In genomic region chr6:26552640-26553189, GRCh38 we compare ENCODE assay signal across 1 cellular context.
TF ChIP-seq lines count a peak whose summit lies in the region.

No MANE protein-coding gene starts in this region.

TF ChIP-seq in K562, 482 proteins besides CTCF, POLR2A, EP300 and RAD21 (continues in another document):
- TF ChIP-seq NFRKB (IDR thresholded peaks at IDR 0.05; ENCODE audit: low read depth) = no peak
- no peak for TF ChIP-seq SIRT6 (IDR thresholded peaks at IDR 0.05; ENCODE audit: low read depth, low read length)
- no peak for TF ChIP-seq E2F5 (CRISPR knock-in tag; IDR thresholded peaks at IDR 0.05)
- peak; percentile 62; the same call in 1 of the 2 replicates for TF ChIP-seq GATAD2A (IDR thresholded peaks at IDR 0.05)
- no peak for TF ChIP-seq SMARCA5 (IDR thresholded peaks at IDR 0.05)
- TF ChIP-seq SUPT5H (IDR thresholded peaks at IDR 0.05) = no peak
- no peak for TF ChIP-seq MEF2A (IDR thresholded peaks at IDR 0.05; ENCODE audit: control insufficient read depth, low read depth, low read length)
- no peak for TF ChIP-seq POLR3A (IDR thresholded peaks at IDR 0.05; ENCODE audit: borderline replicate concordance, extremely low read depth, insufficient read depth, insufficient read length)
- TF ChIP-seq RHOXF2B (CRISPR knock-in tag; conservative IDR thresholded peaks at IDR 0.05) = no peak
- TF ChIP-seq MCM7 (IDR thresholded peaks at IDR 0.05) = peak in 1 of 2 experiments; percentile 63; a peak in 1 of 4 replicates
- TF ChIP-seq ZBTB49 (CRISPR knock-in tag; IDR thresholded peaks at IDR 0.05; ENCODE audit: borderline replicate concordance) = no peak
- TF ChIP-seq RBBP5 (IDR thresholded peaks at IDR 0.05; ENCODE audit: borderline replicate concordance, insufficient read depth, low read length, poor library complexity, severe bottlenecking) = no peak
- TF ChIP-seq BCL6 (CRISPR knock-in tag; IDR thresholded peaks at IDR 0.05) = no peak
- no peak for TF ChIP-seq IFI16 (CRISPR knock-in tag; IDR thresholded peaks at IDR 0.05)
- TF ChIP-seq ZFX (CRISPR knock-in tag; IDR thresholded peaks at IDR 0.05) = no peak
- no peak for TF ChIP-seq LCOR (CRISPR knock-in tag; IDR thresholded peaks at IDR 0.05)
- no peak for TF ChIP-seq E2F4 (CRISPR knock-in tag; IDR thresholded peaks at IDR 0.05; ENCODE audit: low read depth)
- TF ChIP-seq CHCHD3 (CRISPR knock-in tag; IDR thresholded peaks at IDR 0.05) = no peak
- TF ChIP-seq ZBED1 (IDR thresholded peaks at IDR 0.05) = no peak
- peak; percentile 50; the same call in 1 of the 2 replicates for TF ChIP-seq ELF1 (tag; IDR thresholded peaks at IDR 0.05)
- TF ChIP-seq SMARCB1 (IDR thresholded peaks at IDR 0.05; ENCODE audit: insufficient read length, low read depth) = no peak
- no peak for TF ChIP-seq CREB1 (IDR thresholded peaks at IDR 0.05)
- no peak for TF ChIP-seq CREB1 (CRISPR knock-in tag; IDR thresholded peaks at IDR 0.05)
- TF ChIP-seq FOXA1 (IDR thresholded peaks at IDR 0.05; ENCODE audit: borderline replicate concordance) = no peak
- TF ChIP-seq BRF1 (IDR thresholded peaks at IDR 0.05; ENCODE audit: borderline replicate concordance, extremely low read depth, insufficient read length) = no peak
- no peak for TF ChIP-seq FOXK2 (conservative IDR thresholded peaks at IDR 0.05 in 1 of 2, IDR thresholded peaks at IDR 0.05 in 1 of 2; ENCODE audit: low read depth in 2 of 2)
- no peak for TF ChIP-seq PREB (CRISPR knock-in tag; IDR thresholded peaks at IDR 0.05)
- TF ChIP-seq SAP30 (IDR thresholded peaks at IDR 0.05; ENCODE audit: borderline replicate concordance, insufficient read depth, low read depth, low read length, poor library complexity, severe bottlenecking) = no peak
- no peak for TF ChIP-seq U2AF1 (optimal IDR thresholded peaks at IDR 0.05; ENCODE audit: low read depth, low read length)
- no peak for TF ChIP-seq NFIX (CRISPR knock-in tag; IDR thresholded peaks at IDR 0.05; ENCODE audit: low read depth)
- TF ChIP-seq ETV1 (tag; conservative IDR thresholded peaks at IDR 0.05; ENCODE audit: low read depth) = no peak
- no peak for TF ChIP-seq IRF1 (CRISPR knock-in tag; IDR thresholded peaks at IDR 0.05; ENCODE audit: borderline replicate concordance)
- TF ChIP-seq RBM39 (optimal IDR thresholded peaks at IDR 0.05; ENCODE audit: low read depth, low read length) = no peak
- peak; percentile 15 for TF ChIP-seq ARHGAP35 (IDR thresholded peaks at IDR 0.05; ENCODE audit: partially characterized antibody)
- no peak; the same call in 1 of the 2 replicates for TF ChIP-seq MTA2 (IDR thresholded peaks at IDR 0.05; ENCODE audit: low read depth)
- TF ChIP-seq ZBTB2 (IDR thresholded peaks at IDR 0.05) = peak; percentile 48; the same call in 1 of the 2 replicates
- TF ChIP-seq POLR2G (IDR thresholded peaks at IDR 0.05; ENCODE audit: low read depth, low read length) = no peak
- no peak for TF ChIP-seq SRF (CRISPR knock-in tag; IDR thresholded peaks at IDR 0.05)
- no peak for TF ChIP-seq ZNF184 (CRISPR knock-in tag; IDR thresholded peaks at IDR 0.05)
- TF ChIP-seq GTF3C2 (IDR thresholded peaks at IDR 0.05; ENCODE audit: borderline replicate concordance, extremely low read depth, insufficient read length) = no peak
- no peak for TF ChIP-seq BACH1 (tag; IDR thresholded peaks at IDR 0.05)
- TF ChIP-seq HES1 (IDR thresholded peaks at IDR 0.05; ENCODE audit: low read depth) = no peak
- TF ChIP-seq CBFA2T3 (IDR thresholded peaks at IDR 0.05) = no peak
- TF ChIP-seq ZNF561 (CRISPR knock-in tag; conservative IDR thresholded peaks at IDR 0.05) = no peak
- no peak for TF ChIP-seq PHB2 (IDR thresholded peaks at IDR 0.05; ENCODE audit: low read depth)
- 0 out of 4 replicates have a peak, but pooled peaks have one; percentile 21 to 55 for TF ChIP-seq ZNF318 (IDR thresholded peaks at IDR 0.05; ENCODE audit: borderline replicate concordance in 1 of 2, low read depth in 1 of 2)
- TF ChIP-seq HDAC3 (IDR thresholded peaks at IDR 0.05; ENCODE audit: borderline replicate concordance, partially characterized antibody) = no peak
- peak; percentile 46 for TF ChIP-seq CREBBP (IDR thresholded peaks at IDR 0.05; ENCODE audit: low read depth, low read length)
- TF ChIP-seq CCAR2 (IDR thresholded peaks at IDR 0.05; ENCODE audit: low read depth, low read length) = no peak
